25 cellular contexts compared by ENCODE assay signal in the genomic region with DNA sequence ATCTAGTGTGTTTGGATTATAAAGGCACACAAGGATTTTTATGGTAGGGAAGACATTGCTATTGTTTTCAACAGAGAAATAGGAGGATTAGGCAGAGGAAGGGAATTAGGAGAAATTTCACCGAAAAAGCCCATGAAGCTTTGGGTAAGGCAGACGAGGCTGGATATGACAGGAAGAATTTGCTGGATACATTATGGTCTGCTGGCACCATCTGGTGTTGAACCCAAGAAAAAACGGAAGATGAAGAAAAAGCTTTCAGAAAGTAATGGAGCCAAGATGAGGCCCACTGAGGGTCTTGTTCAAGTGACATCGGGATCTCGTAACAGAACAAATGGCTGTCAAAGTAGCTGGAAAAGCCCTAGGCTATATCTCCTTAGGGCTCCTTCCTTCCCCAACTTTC. TPM values are rescaled to one million over a fixed set of nuclear protein-coding genes. Genes with fewer than 3 reads are reported as not detected.
DNase-seq lines count a peak whose midpoint lies in the region; ATAC-seq and TF ChIP-seq lines count a peak whose summit lies in the region.
"Had no signal": no experiment of that assay in that cellular context is flagged by ENCODE, and none has a peak within 500 bp of the region (broad histone marks: within the 10 kb centered on the region; RNA-seq: fewer than 3 reads in every experiment).

No MANE protein-coding gene starts in this region.

- H3K27me3 ChIP-seq in right lobe of liver (no peaks in the 10 kb centered on the region), foreskin keratinocyte (no peaks in the 10 kb centered on the region)
- H3K27me3 ChIP-seq: BE2C had no signal

- POLR2A ChIA-PET in activated CD4-positive, alpha-beta memory T cell treated with anti-CD3 and anti-CD28 coated beads, Interleukin-2, amount 10 ng/mL, durations not matched to agents 7 days and 5 days (lab: Charles Lee) = no interaction called here

- H3K9me3 Mint-ChIP-seq in activated CD4-positive, alpha-beta memory T cell treated with anti-CD3 and anti-CD28 coated beads, Interleukin-2, amount 10 ng/mL, durations not matched to agents 7 days and 5 days = no peaks in the 10 kb centered on the region
- H3K9me3 Mint-ChIP-seq: CD4-positive, alpha-beta memory T cell; IgD-negative memory B cell had no signal

- TF ChIP-seq POLR2A in NB4 (IDR thresholded peaks at IDR 0.05; ENCODE audit: extremely low read depth, insufficient read length) (no peak), right lobe of liver (IDR thresholded peaks at IDR 0.05) (no peak)

- ATAC-seq in right lobe of liver (peak in 3 of 4 donors; percentile 28 to 51 (median 35)), foreskin keratinocyte (no peak)

- H3K27ac ChIP-seq in right lobe of liver = no peak overlapping the region
- no peak overlapping the region for H3K27ac ChIP-seq in foreskin keratinocyte
- H3K27ac ChIP-seq: 22Rv1 had no signal

- DNase-seq in DMS53 (lab: John Stamatoyannopoulos, UW) (peak; percentile 13), DMS53 treated with DMSO at 0.1 percent for 48 hours (lab: John Stamatoyannopoulos, UW; ENCODE audit: unreplicated experiment) (no peak), NB4 (ENCODE audit: low read depth) (peak; percentile 12), cerebellar cortex (ENCODE audit: low spot score) (peak; percentile 2), right lobe of liver (no peak), foreskin keratinocyte (no peak), NCI-H128 (lab: John Stamatoyannopoulos, UW; ENCODE audit: unreplicated experiment) (no peak)
- DNase-seq in activated CD4-positive, alpha-beta memory T cell treated with anti-CD3 and anti-CD28 coated beads, Interleukin-2, amount 10 ng/mL, durations not matched to agents 7 days and 5 days = no peak
- DNase-seq: BE2C; Calu3; CD4-positive, alpha-beta memory T cell; DMS79; H7; NCI-H1092; NCI-H1694; NCI-H2107; NCI-H2227 treated with DMSO at 0.1 percent for 48 hours; NCI-H524 treated with DMSO at 0.1 percent for 48 hours; RPMI8226; SIG-M5 had no signal

- peaks cover 16% of the 10 kb centered on the region for H3K27me3 Mint-ChIP-seq in activated CD4-positive, alpha-beta memory T cell treated with anti-CD3 and anti-CD28 coated beads, Interleukin-2, amount 10 ng/mL, durations not matched to agents 7 days and 5 days

- intact Hi-C loops in right lobe of liver (cut with DNase I) = no loop called here

- no peaks in the 10 kb centered on the region for H3K9me3 ChIP-seq in right lobe of liver
- H3K9me3 ChIP-seq: BE2C had no signal

- 62% methylated on average over 5 of the region's 5 CpGs for WGBS in right lobe of liver (ENCODE audit: insufficient coverage, low coverage, low lambda C conversion rate, missing lambda C conversion rate)

- no peaks in the 10 kb centered on the region for H3K4me1 Mint-ChIP-seq in activated CD4-positive, alpha-beta memory T cell treated with anti-CD3 and anti-CD28 coated beads, Interleukin-2, amount 10 ng/mL, durations not matched to agents 7 days and 5 days
- H3K4me1 Mint-ChIP-seq: CD4-positive, alpha-beta memory T cell had no signal

- no peak overlapping the region for H3K4me3 Mint-ChIP-seq in activated CD4-positive, alpha-beta memory T cell treated with anti-CD3 and anti-CD28 coated beads, Interleukin-2, amount 10 ng/mL, durations not matched to agents 7 days and 5 days

- no peak overlapping the region for H3K27ac Mint-ChIP-seq in activated CD4-positive, alpha-beta memory T cell treated with anti-CD3 and anti-CD28 coated beads, Interleukin-2, amount 10 ng/mL, durations not matched to agents 7 days and 5 days
- H3K27ac Mint-ChIP-seq: CD4-positive, alpha-beta memory T cell; IgD-negative memory B cell had no signal

- H3K4me3 ChIP-seq in NB4 (ENCODE audit: low read depth, low read length) (no peak overlapping the region), right lobe of liver (no peak overlapping the region)

- no peaks in the 10 kb centered on the region for H3K36me3 ChIP-seq in right lobe of liver
- H3K36me3 ChIP-seq: BE2C had no signal

- peak; percentile 7 for TF ChIP-seq CTCF in NB4 (IDR thresholded peaks at IDR 0.05; ENCODE audit: low read depth, low read length)
- TF ChIP-seq CTCF in right lobe of liver (IDR thresholded peaks at IDR 0.05) = peak; percentile 15 to 44 (median 27)
- no peak for TF ChIP-seq CTCF in foreskin keratinocyte (conservative IDR thresholded peaks at IDR 0.05)

- H3K4me1 ChIP-seq in right lobe of liver = peaks cover 0 to 1% (median 0%) of the 10 kb centered on the region in 4 donors
- H3K4me1 ChIP-seq in foreskin keratinocyte = no peaks in the 10 kb centered on the region
- H3K4me1 ChIP-seq: BE2C had no signal

- H3K36me3 Mint-ChIP-seq in activated CD4-positive, alpha-beta memory T cell treated with anti-CD3 and anti-CD28 coated beads, Interleukin-2, amount 10 ng/mL, durations not matched to agents 7 days and 5 days (ENCODE audit: low read depth) = no peaks in the 10 kb centered on the region
- H3K36me3 Mint-ChIP-seq: CD4-positive, alpha-beta memory T cell; IgD-negative memory B cell had no signal

- CTCF ChIA-PET in activated CD4-positive, alpha-beta memory T cell treated with anti-CD3 and anti-CD28 coated beads, Interleukin-2, amount 10 ng/mL, durations not matched to agents 7 days and 5 days (lab: Charles Lee) = no interaction called here

RNA-seq across cellular contexts. Expression of gene OR2J2, which starts 56.5 kb away (rescaled TPM):
- total RNA-seq in right lobe of liver (not detected), foreskin keratinocyte (not detected in 2 replicates)
- not detected in 2 replicates for polyA plus RNA-seq in foreskin keratinocyte
- total RNA-seq in activated CD4-positive, alpha-beta memory T cell treated with anti-CD3 and anti-CD28 coated beads, Interleukin-2, amount 10 ng/mL, durations not matched to agents 7 days and 5 days = not detected
- total RNA-seq: Calu3; CD4-positive, alpha-beta memory T cell; G401; H7; HT1080 had no signal
- polyA plus RNA-seq: AG04450; CD4-positive, alpha-beta memory T cell; IgD-negative memory B cell had no signal

Comparison
In these comparisons a context has a peak if more than half of its experiments do, and no peak if none do; other contexts are left out.
1. DNase-seq: peak in DMS53 (single experiment), NB4 (single experiment) and cerebellar cortex (single experiment); none in DMS53 treated with DMSO at 0.1 percent for 48 hours (single experiment), right lobe of liver (0 of 3), foreskin keratinocyte (0 of 2), activated CD4-positive, alpha-beta memory T cell treated with anti-CD3 and anti-CD28 coated beads, Interleukin-2, amount 10 ng/mL, durations not matched to agents 7 days and 5 days (single experiment) and NCI-H128 (single experiment).